1 cellular context compared by ENCODE assay signal in the genomic region with DNA sequence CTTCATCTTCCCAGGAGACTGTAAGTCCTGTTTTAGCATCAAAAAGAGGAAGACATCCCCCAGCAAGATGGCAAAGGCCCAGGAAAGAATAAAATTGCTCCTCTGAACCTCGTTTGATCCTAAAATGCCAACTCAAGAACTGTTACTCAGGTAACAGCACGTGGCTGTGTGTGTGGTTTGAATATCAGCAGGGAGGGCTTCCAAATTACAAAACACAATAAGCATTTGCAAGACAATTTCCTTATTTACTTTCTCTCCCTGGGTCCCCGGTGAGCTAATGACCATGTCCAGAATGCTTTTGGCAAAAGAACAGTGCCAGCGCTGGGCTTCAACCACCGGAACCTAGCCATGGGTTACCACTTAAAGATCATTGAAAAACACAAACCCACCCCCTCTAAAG.
TF ChIP-seq lines count a peak whose summit lies in the region.

No MANE protein-coding gene starts in this region.

TF ChIP-seq in GM23338, 12 proteins besides CTCF, POLR2A, EP300 and RAD21 (continued from another document):
- TF ChIP-seq ZNF462 (CRISPR knock-in tag; IDR thresholded peaks at IDR 0.05) (no peak), EZH2 (IDR thresholded peaks at IDR 0.05; ENCODE audit: low read depth, unreplicated experiment) (no peak), POLR2AphosphoS5 (IDR thresholded peaks at IDR 0.05; ENCODE audit: low read depth) (no peak), ZNF331 (CRISPR knock-in tag; IDR thresholded peaks at IDR 0.05; ENCODE audit: low read depth) (no peak), ZNF114 (CRISPR knock-in tag; IDR thresholded peaks at IDR 0.05) (no peak)
- TF ChIP-seq, protein P1, sequence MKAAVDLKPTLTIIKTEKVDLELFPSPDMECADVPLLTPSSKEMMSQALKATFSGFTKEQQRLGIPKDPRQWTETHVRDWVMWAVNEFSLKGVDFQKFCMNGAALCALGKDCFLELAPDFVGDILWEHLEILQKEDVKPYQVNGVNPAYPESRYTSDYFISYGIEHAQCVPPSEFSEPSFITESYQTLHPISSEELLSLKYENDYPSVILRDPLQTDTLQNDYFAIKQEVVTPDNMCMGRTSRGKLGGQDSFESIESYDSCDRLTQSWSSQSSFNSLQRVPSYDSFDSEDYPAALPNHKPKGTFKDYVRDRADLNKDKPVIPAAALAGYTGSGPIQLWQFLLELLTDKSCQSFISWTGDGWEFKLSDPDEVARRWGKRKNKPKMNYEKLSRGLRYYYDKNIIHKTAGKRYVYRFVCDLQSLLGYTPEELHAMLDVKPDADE (IDR thresholded peaks at IDR 0.05) = no peak
